21 cellular contexts compared by ENCODE assay signal in genomic region chr10:79054203-79055099, GRCh38. TPM values are rescaled to one million over a fixed set of nuclear protein-coding genes. Genes with fewer than 3 reads are reported as not detected.
DNase-seq lines count a peak whose midpoint lies in the region; ATAC-seq, FAIRE-seq and TF ChIP-seq lines count a peak whose summit lies in the region.
"Had no signal": no experiment of that assay in that cellular context is flagged by ENCODE, and none has a peak within 500 bp of the region (broad histone marks: within the 10 kb centered on the region; RNA-seq: fewer than 3 reads in every experiment).

No MANE protein-coding gene starts in this region.

- intact Hi-C loops in cardiac septum (cut with DNase I) (no loop called here), aorta (cut with DNase I) (no loop called here)

- H3K4me1 ChIP-seq in right atrium auricular region: peaks cover 0 to 5% of the 10 kb centered on the region in 2 donors
- peaks cover 0 to 35% (median 17%) of the 10 kb centered on the region in 4 experiments; a peak in 6 of 7 replicates for H3K4me1 ChIP-seq in H1 (replicated peaks in 1 of 4; ENCODE audit: control insufficient read depth in 3 of 4, insufficient read depth in 4 of 4, low read length in 3 of 4)
- H3K4me1 ChIP-seq in aorta (ENCODE audit: control insufficient read depth in 1 of 2, insufficient read depth in 2 of 2, low read length in 2 of 2): no peaks in the 10 kb centered on the region
- H3K4me1 ChIP-seq: SJCRH30 had no signal

- no peak for TF ChIP-seq POLR2A in H1 (IDR thresholded peaks at IDR 0.05; ENCODE audit: control extremely low read depth in 1 of 2, low read depth in 2 of 2, low read length in 2 of 2)

- no peak overlapping the region for H3K9ac ChIP-seq in H1 (replicated peaks in 1 of 4; ENCODE audit: extremely low read depth in 1 of 4, low read depth in 3 of 4, low read length in 3 of 4)

- no peak overlapping the region for H2AFZ ChIP-seq in H1 (ENCODE audit: low read length)

- H3K36me3 ChIP-seq in right atrium auricular region (no peaks in the 10 kb centered on the region), H1 (ENCODE audit: control insufficient read depth in 2 of 4, insufficient read depth in 4 of 4, low read length in 3 of 4) (no peaks in the 10 kb centered on the region), aorta (ENCODE audit: control insufficient read depth in 1 of 2, insufficient read depth in 2 of 2, low read length in 1 of 2) (no peaks in the 10 kb centered on the region)
- H3K36me3 ChIP-seq: SJCRH30 had no signal

- no peak overlapping the region for H3K4me2 ChIP-seq in H1 (ENCODE audit: insufficient read depth in 1 of 2, low read depth in 2 of 2, low read length in 2 of 2)

- WGBS in H1 (ENCODE audit: extremely low coverage in 1 of 2, insufficient coverage in 1 of 2, insufficient read length in 1 of 2, insufficient replicate concordance in 2 of 2, low coverage in 1 of 2, low lambda C conversion rate in 2 of 2, missing lambda C conversion rate in 1 of 2), 2 experiments: 86% methylated on average over 12 of the region's 13 CpGs; no CpG with 5 or more reads in 1 of the 2 experiments
- WGBS in aorta, 2 donors: 90 to 92% methylated on average over 13 of the region's 13 CpGs

- H2BK120ac ChIP-seq in H1 (replicated peaks; ENCODE audit: low read depth, low read length): no peak overlapping the region

- H3K79me1 ChIP-seq in H1 (ENCODE audit: low read depth, low read length): no peaks in the 10 kb centered on the region

- H3K4me3 Mint-ChIP-seq in nephron progenitor cell: no peak overlapping the region
- no peak overlapping the region for H3K4me3 Mint-ChIP-seq in activated T-helper 17 cell treated with anti-CD3 and anti-CD28 coated beads, Interleukin-2, amount 50 U/mL, for 72 hours
- H3K4me3 Mint-ChIP-seq: CD4-positive, alpha-beta memory T cell; dendritic cell treated with granulocyte-macrophage colony-stimulating factor and Interleukin-4, amounts not matched to agents 40 ng/mL and 50 ng/mL, for 4 days; memory B cell; nephron had no signal

- in situ Hi-C loops in GM13977 (cut with MboI; ENCODE audit: low pct_unique_long_range_greater_than_20kb, low sequenced_read_pairs, unreplicated experiment): no loop called here

- no peak overlapping the region for H3K4ac ChIP-seq in H1 (replicated peaks; ENCODE audit: insufficient read length, low read depth, low read length)

- H3K79me2 ChIP-seq in H1 (ENCODE audit: control insufficient read depth in 1 of 2, insufficient read depth in 2 of 2, low read length in 2 of 2): no peaks in the 10 kb centered on the region

- peak; percentile 63 for DNase-seq in cardiac septum (ENCODE audit: low spot score)
- DNase-seq in right atrium auricular region (ENCODE audit: low spot score): no peak
- DNase-seq in H1 (ENCODE audit: low read depth in 1 of 2, low spot score in 2 of 2): no peak
- no peak for DNase-seq in nephron progenitor cell
- peak; percentile 24 to 43 for DNase-seq in aorta
- no peak for DNase-seq in GM13977 (ENCODE audit: low spot score)
- no peak for DNase-seq in activated CD8-positive, alpha-beta memory T cell treated with anti-CD3 and anti-CD28 coated beads, Interleukin-2, amount 50 U/mL, for 48 hours
- DNase-seq: activated CD4-positive, CD25-positive, alpha-beta regulatory T cell; activated naive CD4-positive, alpha-beta T cell treated with anti-CD3 and anti-CD28 coated beads, Interleukin-2, amount 50 U/mL, for 16 hours; CD4-positive, alpha-beta memory T cell; DND-41; NCI-H146; NCI-H226; SJCRH30; stimulated activated naive CD8-positive, alpha-beta T cell treated with anti-CD3 and anti-CD28 coated beads, Interleukin-15, Interleukin-2, amounts not matched to agents 100 U/mL and 50 U/mL, for 24 hours had no signal

- H4K91ac ChIP-seq in H1 (replicated peaks; ENCODE audit: insufficient read length, low read length): peak overlapping the region; percentile 13

- H3K9me3 Mint-ChIP-seq in nephron progenitor cell: no peaks in the 10 kb centered on the region
- no peaks in the 10 kb centered on the region for H3K9me3 Mint-ChIP-seq in activated T-helper 17 cell treated with anti-CD3 and anti-CD28 coated beads, Interleukin-2, amount 50 U/mL, for 72 hours
- H3K9me3 Mint-ChIP-seq: CD4-positive, alpha-beta memory T cell; dendritic cell treated with granulocyte-macrophage colony-stimulating factor and Interleukin-4, amounts not matched to agents 40 ng/mL and 50 ng/mL, for 4 days; memory B cell; nephron had no signal

- no peaks in the 10 kb centered on the region for H3K23me2 ChIP-seq in H1 (ENCODE audit: low read depth, low read length)

- H2AK5ac ChIP-seq in H1 (ENCODE audit: low read depth, low read length): peak overlapping the region; percentile 76; the same call in 1 of the 2 replicates

- H3K14ac ChIP-seq in H1 (ENCODE audit: insufficient read length): no peak overlapping the region

- H3K4me1 Mint-ChIP-seq in nephron progenitor cell: peaks cover 46% of the 10 kb centered on the region
- peaks cover 5% of the 10 kb centered on the region for H3K4me1 Mint-ChIP-seq in activated T-helper 17 cell treated with anti-CD3 and anti-CD28 coated beads, Interleukin-2, amount 50 U/mL, for 72 hours
- H3K4me1 Mint-ChIP-seq: memory B cell had no signal

- H3K9me3 ChIP-seq in right atrium auricular region (no peaks in the 10 kb centered on the region), H1 (ENCODE audit: insufficient read depth in 2 of 2, low read depth in 1 of 2, low read length in 1 of 2) (no peaks in the 10 kb centered on the region), aorta (ENCODE audit: control insufficient read depth, low read length) (no peaks in the 10 kb centered on the region)
- H3K9me3 ChIP-seq: SJCRH30 had no signal

- no peak for TF ChIP-seq RAD21 in H1 (IDR thresholded peaks at IDR 0.05 in 1 of 2, conservative IDR thresholded peaks at IDR 0.05 in 1 of 2; ENCODE audit: low read depth in 2 of 2, low read length in 2 of 2)

- no peak overlapping the region for H3K4me3 ChIP-seq in right atrium auricular region
- no peak overlapping the region for H3K4me3 ChIP-seq in H1 (ENCODE audit: extremely low read depth in 1 of 4, insufficient read depth in 2 of 4, low read depth in 3 of 4, low read length in 4 of 4)
- H3K4me3 ChIP-seq in aorta (ENCODE audit: low read length in 2 of 2): no peak overlapping the region
- H3K4me3 ChIP-seq: SJCRH30 had no signal

- H3K36me3 Mint-ChIP-seq in nephron progenitor cell (ENCODE audit: low read depth): no peaks in the 10 kb centered on the region
- no peaks in the 10 kb centered on the region for H3K36me3 Mint-ChIP-seq in activated T-helper 17 cell treated with anti-CD3 and anti-CD28 coated beads, Interleukin-2, amount 50 U/mL, for 72 hours (ENCODE audit: low read depth)
- H3K36me3 Mint-ChIP-seq: CD4-positive, alpha-beta memory T cell; memory B cell had no signal

- no peak overlapping the region for H2BK20ac ChIP-seq in H1 (ENCODE audit: low read length)

- no peak overlapping the region for H2BK5ac ChIP-seq in H1 (ENCODE audit: low read depth, low read length)

- H3K18ac ChIP-seq in H1 (ENCODE audit: extremely low read depth, low read length): no peak overlapping the region

- no peaks in the 10 kb centered on the region for H4K20me1 ChIP-seq in H1 (replicated peaks in 1 of 2; ENCODE audit: control insufficient read depth in 1 of 2, insufficient read depth in 2 of 2, low read length in 2 of 2)

- no peak overlapping the region for H4K5ac ChIP-seq in H1 (ENCODE audit: insufficient read length, low read depth, low read length)

- no peak for ATAC-seq in aorta (ENCODE audit: low FRiP score)
- no peak for ATAC-seq in activated T-helper 17 cell treated with anti-CD3 and anti-CD28 coated beads, Interleukin-2, amount 50 U/mL, for 72 hours (replicated peaks)
- ATAC-seq: stimulated activated naive CD8-positive, alpha-beta T cell treated with anti-CD3 and anti-CD28 coated beads, Interleukin-15, Interleukin-2, amounts not matched to agents 100 U/mL and 50 U/mL, for 24 hours had no signal

- FAIRE-seq in H1 (lab: Jason Lieb, UNC): no peak
- FAIRE-seq: H54, HTR-8/SVneo had no signal

- CTCF ChIA-PET in H1 (lab: Charles Lee; ENCODE audit: partially characterized antibody): interaction anchor here (1.3 to 1.9 kb wide), 3 partner anchors 10 to 394 kb away, joined by 4 read pairs; no protein-coding TSS in a partner anchor

- H3K56ac ChIP-seq in H1 (replicated peaks; ENCODE audit: insufficient read length, low read depth, low read length): no peak overlapping the region

- no peak for TF ChIP-seq EP300 in H1 (IDR thresholded peaks at IDR 0.05; ENCODE audit: borderline replicate concordance in 1 of 2, low read depth in 2 of 2, low read length in 2 of 2)

- peak overlapping the region; percentile 53; the same call in 1 of the 2 replicates for H2BK15ac ChIP-seq in H1 (ENCODE audit: low read length)

- POLR2A ChIA-PET in H1 (lab: Charles Lee; ENCODE audit: partially characterized antibody): no interaction called here

- H3K27me3 ChIP-seq in right atrium auricular region (no peaks in the 10 kb centered on the region), H1 (replicated peaks in 1 of 4; ENCODE audit: control insufficient read depth in 3 of 4, extremely low read depth in 1 of 4, insufficient read depth in 3 of 4, low read length in 3 of 4) (peaks cover 0 to 10% (median 0%) of the 10 kb centered on the region in 4 experiments; a peak in 2 of 7 replicates), aorta (ENCODE audit: control insufficient read depth in 1 of 2, insufficient read depth in 2 of 2, low read length in 1 of 2) (no peaks in the 10 kb centered on the region)

- no peak overlapping the region for H3K27ac ChIP-seq in right atrium auricular region
- no peak overlapping the region for H3K27ac ChIP-seq in H1 (ENCODE audit: low read depth, low read length)
- H3K27ac ChIP-seq in aorta (ENCODE audit: low read depth in 1 of 2, low read length in 2 of 2): no peak overlapping the region
- H3K27ac ChIP-seq: SJCRH30 had no signal

- peak overlapping the region; percentile 16 for H3K27ac Mint-ChIP-seq in nephron progenitor cell
- no peak overlapping the region for H3K27ac Mint-ChIP-seq in activated T-helper 17 cell treated with anti-CD3 and anti-CD28 coated beads, Interleukin-2, amount 50 U/mL, for 72 hours
- H3K27ac Mint-ChIP-seq: dendritic cell treated with granulocyte-macrophage colony-stimulating factor and Interleukin-4, amounts not matched to agents 40 ng/mL and 50 ng/mL, for 4 days; memory B cell; nephron had no signal

- TF ChIP-seq CTCF in right atrium auricular region (IDR thresholded peaks at IDR 0.05) (no peak), H1 (IDR thresholded peaks at IDR 0.05; ENCODE audit: control extremely low read depth in 1 of 3, insufficient read depth in 1 of 3, low read depth in 1 of 3, low read length in 3 of 3) (no peak), nephron progenitor cell (IDR thresholded peaks at IDR 0.05) (no peak), GM13977 (IDR thresholded peaks at IDR 0.05; ENCODE audit: extremely low read depth, insufficient read depth, missing control alignments) (no peak)

- no peak overlapping the region for H4K8ac ChIP-seq in H1 (ENCODE audit: extremely low read depth, insufficient read depth, low read length)

- peaks cover 8% of the 10 kb centered on the region for H3K27me3 Mint-ChIP-seq in nephron progenitor cell (ENCODE audit: low read depth, poor library complexity)
- no peaks in the 10 kb centered on the region for H3K27me3 Mint-ChIP-seq in activated T-helper 17 cell treated with anti-CD3 and anti-CD28 coated beads, Interleukin-2, amount 50 U/mL, for 72 hours
- H3K27me3 Mint-ChIP-seq: CD4-positive, alpha-beta memory T cell had no signal

- no peak overlapping the region for H3K23ac ChIP-seq in H1 (ENCODE audit: insufficient read length)

- H2BK12ac ChIP-seq in H1 (ENCODE audit: low read depth, low read length): peak overlapping the region; percentile 23; the same call in 1 of the 2 replicates

RNA-seq across cellular contexts. Expression of gene ZMIZ1, which starts 14.3 kb away (rescaled TPM):
- 40.7 TPM for total RNA-seq in cardiac septum
- 10 to 100 TPM; 59.3 to 71.0 TPM for total RNA-seq in right atrium auricular region
- total RNA-seq in H1 (2021; fragmentation: NEBNext Ultra II Directional; extraction: Animal tissue kit (Norgen Biotek cat#: 25700)): 28.0 and 29.7 TPM in 2 replicates
- 8.1 and 17.1 TPM in 2 replicates for polyA plus RNA-seq in H1 (2011; rRNA removed)
- polyA plus RNA-seq in H1 (2011; cell fraction: cytosol; rRNA removed): 7.4 TPM
- 33.0 TPM for polyA plus RNA-seq in H1 (2011; cell fraction: nucleus; rRNA removed)
- polyA plus RNA-seq in H1 (2012, experiment 1 of 2): 17.4 to 25.1 TPM (median 23.6 TPM) in 4 replicates
- 13.4 TPM for polyA plus RNA-seq in H1 (2012, experiment 2 of 2)
- 11.4 TPM for polyA plus RNA-seq in H1 (2013, experiment 1 of 2)
- polyA plus RNA-seq in H1 (2013, experiment 2 of 2): 10.1 TPM
- polyA minus RNA-seq in H1 (2011; rRNA and poly(A)+ RNA removed): 9.1 and 16.3 TPM in 2 replicates
- polyA minus RNA-seq in H1 (2011; cell fraction: cytosol; rRNA and poly(A)+ RNA removed): 19.2 TPM
- 24.4 TPM for polyA minus RNA-seq in H1 (2011; cell fraction: nucleus; rRNA and poly(A)+ RNA removed)
- 10 to 100 TPM; 48.5 to 84.1 TPM for total RNA-seq in aorta
- polyA plus RNA-seq in aorta: 1 to 10 TPM; 7.8 to 8.0 TPM
- 10 to 100 TPM; 32.9 to 82.6 TPM for total RNA-seq in activated T-helper 17 cell treated with anti-CD3 and anti-CD28 coated beads, Interleukin-2, amount 50 U/mL, for 72 hours

Comparison
In these comparisons a context has a peak if more than half of its experiments do, and no peak if none do; other contexts are left out.
1. DNase-seq: peak in cardiac septum (single experiment) and aorta (2 of 2); none in right atrium auricular region (single experiment), H1 (0 of 2), nephron progenitor cell (single experiment), GM13977 (single experiment) and activated CD8-positive, alpha-beta memory T cell treated with anti-CD3 and anti-CD28 coated beads, Interleukin-2, amount 50 U/mL, for 48 hours (single experiment).